1 cellular context compared by ENCODE assay signal in genomic region chr2:55137024-55137958, GRCh38.
A peak's percentile ranks its signal among the peaks of the same experiment; 100 is the strongest.
TF ChIP-seq lines count a peak whose summit lies in the region.

No MANE protein-coding gene starts in this region.

TF ChIP-seq in HepG2, 621 proteins besides CTCF, POLR2A, EP300 and RAD21 (continued from another document):
- TF ChIP-seq, protein P1, sequence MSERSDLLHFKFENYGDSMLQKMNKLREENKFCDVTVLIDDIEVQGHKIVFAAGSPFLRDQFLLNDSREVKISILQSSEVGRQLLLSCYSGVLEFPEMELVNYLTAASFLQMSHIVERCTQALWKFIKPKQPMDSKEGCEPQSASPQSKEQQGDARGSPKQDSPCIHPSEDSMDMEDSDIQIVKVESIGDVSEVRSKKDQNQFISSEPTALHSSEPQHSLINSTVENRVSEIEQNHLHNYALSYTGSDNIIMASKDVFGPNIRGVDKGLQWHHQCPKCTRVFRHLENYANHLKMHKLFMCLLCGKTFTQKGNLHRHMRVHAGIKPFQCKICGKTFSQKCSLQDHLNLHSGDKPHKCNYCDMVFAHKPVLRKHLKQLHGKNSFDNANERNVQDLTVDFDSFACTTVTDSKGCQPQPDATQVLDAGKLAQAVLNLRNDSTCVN (CRISPR knock-in tag; IDR thresholded peaks at IDR 0.05; ENCODE audit: borderline replicate concordance) = no peak
- no peak for TF ChIP-seq LCORL (IDR thresholded peaks at IDR 0.05)
- no peak for TF ChIP-seq LCORL (CRISPR knock-in tag; IDR thresholded peaks at IDR 0.05)
- TF ChIP-seq TEAD3 (CRISPR knock-in tag; optimal IDR thresholded peaks at IDR 0.05; ENCODE audit: borderline replicate concordance) = no peak
- TF ChIP-seq, protein P2, sequence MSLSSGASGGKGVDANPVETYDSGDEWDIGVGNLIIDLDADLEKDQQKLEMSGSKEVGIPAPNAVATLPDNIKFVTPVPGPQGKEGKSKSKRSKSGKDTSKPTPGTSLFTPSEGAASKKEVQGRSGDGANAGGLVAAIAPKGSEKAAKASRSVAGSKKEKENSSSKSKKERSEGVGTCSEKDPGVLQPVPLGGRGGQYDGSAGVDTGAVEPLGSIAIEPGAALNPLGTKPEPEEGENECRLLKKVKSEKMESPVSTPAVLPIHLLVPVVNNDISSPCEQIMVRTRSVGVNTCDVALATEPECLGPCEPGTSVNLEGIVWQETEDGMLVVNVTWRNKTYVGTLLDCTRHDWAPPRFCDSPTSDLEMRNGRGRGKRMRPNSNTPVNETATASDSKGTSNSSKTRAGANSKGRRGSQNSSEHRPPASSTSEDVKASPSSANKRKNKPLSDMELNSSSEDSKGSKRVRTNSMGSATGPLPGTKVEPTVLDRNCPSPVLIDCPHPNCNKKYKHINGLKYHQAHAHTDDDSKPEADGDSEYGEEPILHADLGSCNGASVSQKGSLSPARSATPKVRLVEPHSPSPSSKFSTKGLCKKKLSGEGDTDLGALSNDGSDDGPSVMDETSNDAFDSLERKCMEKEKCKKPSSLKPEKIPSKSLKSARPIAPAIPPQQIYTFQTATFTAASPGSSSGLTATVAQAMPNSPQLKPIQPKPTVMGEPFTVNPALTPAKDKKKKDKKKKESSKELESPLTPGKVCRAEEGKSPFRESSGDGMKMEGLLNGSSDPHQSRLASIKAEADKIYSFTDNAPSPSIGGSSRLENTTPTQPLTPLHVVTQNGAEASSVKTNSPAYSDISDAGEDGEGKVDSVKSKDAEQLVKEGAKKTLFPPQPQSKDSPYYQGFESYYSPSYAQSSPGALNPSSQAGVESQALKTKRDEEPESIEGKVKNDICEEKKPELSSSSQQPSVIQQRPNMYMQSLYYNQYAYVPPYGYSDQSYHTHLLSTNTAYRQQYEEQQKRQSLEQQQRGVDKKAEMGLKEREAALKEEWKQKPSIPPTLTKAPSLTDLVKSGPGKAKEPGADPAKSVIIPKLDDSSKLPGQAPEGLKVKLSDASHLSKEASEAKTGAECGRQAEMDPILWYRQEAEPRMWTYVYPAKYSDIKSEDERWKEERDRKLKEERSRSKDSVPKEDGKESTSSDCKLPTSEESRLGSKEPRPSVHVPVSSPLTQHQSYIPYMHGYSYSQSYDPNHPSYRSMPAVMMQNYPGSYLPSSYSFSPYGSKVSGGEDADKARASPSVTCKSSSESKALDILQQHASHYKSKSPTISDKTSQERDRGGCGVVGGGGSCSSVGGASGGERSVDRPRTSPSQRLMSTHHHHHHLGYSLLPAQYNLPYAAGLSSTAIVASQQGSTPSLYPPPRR (CRISPR knock-in tag; IDR thresholded peaks at IDR 0.05; ENCODE audit: borderline replicate concordance) = no peak
- peak; percentile 82 for TF ChIP-seq ZNF652 (CRISPR knock-in tag; IDR thresholded peaks at IDR 0.05; ENCODE audit: borderline replicate concordance, low read depth)
- TF ChIP-seq ZUFSP (CRISPR knock-in tag; IDR thresholded peaks at IDR 0.05; ENCODE audit: borderline replicate concordance) = no peak
- TF ChIP-seq ZFP36 (IDR thresholded peaks at IDR 0.05; ENCODE audit: borderline replicate concordance, low read depth, low read length, partially characterized antibody) = no peak
- TF ChIP-seq ZBTB3 (CRISPR knock-in tag; IDR thresholded peaks at IDR 0.05; ENCODE audit: borderline replicate concordance, low read depth) = no peak
- 0 out of 2 replicates have a peak, but pooled peaks have one; percentile 11 for TF ChIP-seq ZFX (CRISPR knock-in tag; IDR thresholded peaks at IDR 0.05; ENCODE audit: low read depth)
- no peak for TF ChIP-seq RXRB (CRISPR knock-in tag; IDR thresholded peaks at IDR 0.05; ENCODE audit: borderline replicate concordance)
- no peak for TF ChIP-seq PAXIP1 (CRISPR knock-in tag; conservative IDR thresholded peaks at IDR 0.05)
- no peak for TF ChIP-seq JDP2 (CRISPR knock-in tag; IDR thresholded peaks at IDR 0.05; ENCODE audit: borderline replicate concordance)
- TF ChIP-seq THAP9 (CRISPR knock-in tag; IDR thresholded peaks at IDR 0.05; ENCODE audit: borderline replicate concordance) = peak; percentile 47; the same call in 1 of the 2 replicates
- no peak for TF ChIP-seq ZNF331 (CRISPR knock-in tag; IDR thresholded peaks at IDR 0.05)
- TF ChIP-seq ZNF687 (CRISPR knock-in tag; IDR thresholded peaks at IDR 0.05) = peak; percentile 27; the same call in 1 of the 2 replicates
